8 cellular contexts compared by ENCODE assay signal in genomic region chr11:65417702-65418430, GRCh38. TPM values are rescaled to one million over a fixed set of nuclear protein-coding genes. Genes with fewer than 3 reads are reported as not detected.
DNase-seq lines count a peak whose midpoint lies in the region; ATAC-seq and TF ChIP-seq lines count a peak whose summit lies in the region.

No MANE protein-coding gene starts in this region.

- H3K4me3 ChIP-seq in fibroblast of lung (replicated peaks in 1 of 4; ENCODE audit: control extremely low read depth in 1 of 4, insufficient read depth in 1 of 4, low read depth in 3 of 4, low read length in 4 of 4): peak overlapping the region in 1 of 4 experiments; percentile 61
- no peak overlapping the region for H3K4me3 ChIP-seq in neural progenitor cell

- peak overlapping the region; percentile 65 for H3K9ac ChIP-seq in fibroblast of lung (ENCODE audit: insufficient read depth, low read length)
- H3K9ac ChIP-seq in neural progenitor cell: no peak overlapping the region

- peaks cover 58% of the 10 kb centered on the region for H3K4me1 Mint-ChIP-seq in activated CD8-positive, alpha-beta T cell treated with anti-CD3 and anti-CD28 coated beads, Interleukin-2, amount 10 ng/mL, durations not matched to agents 7 days and 5 days (ENCODE audit: low read depth)
- H3K4me1 Mint-ChIP-seq in neural progenitor cell: peaks cover 75% of the 10 kb centered on the region

- CTCF ChIA-PET in activated CD8-positive, alpha-beta T cell treated with anti-CD3 and anti-CD28 coated beads, Interleukin-2, amount 10 ng/mL, durations not matched to agents 7 days and 5 days (lab: Charles Lee): interaction anchor here (0.8 to 14.1 kb wide), 17 partner anchors 9 to 154 kb away, joined by 3 to 538 read pairs (median 11); partner anchors contain the start of genes FAM89B, FRMD8, MALAT1 and SLC25A45

- H3K27me3 ChIP-seq in fibroblast of lung (ENCODE audit: control insufficient read depth, insufficient read depth, low read length): no peaks in the 10 kb centered on the region
- H3K27me3 ChIP-seq in neural progenitor cell: no peaks in the 10 kb centered on the region

- peaks cover 39% of the 10 kb centered on the region for H3F3A ChIP-seq in neural progenitor cell (ENCODE audit: low read depth)

- H4K20me1 ChIP-seq in fibroblast of lung (ENCODE audit: control insufficient read depth, extremely low read depth, insufficient read depth, low read length) (no peaks in the 10 kb centered on the region), neural progenitor cell (ENCODE audit: low read depth) (no peaks in the 10 kb centered on the region)

- H2AFZ ChIP-seq in fibroblast of lung (ENCODE audit: low read length) (no peak overlapping the region), neural progenitor cell (replicated peaks) (no peak overlapping the region)

- no peaks in the 10 kb centered on the region for H3K9me3 Mint-ChIP-seq in activated CD8-positive, alpha-beta T cell treated with anti-CD3 and anti-CD28 coated beads, Interleukin-2, amount 10 ng/mL, durations not matched to agents 7 days and 5 days (ENCODE audit: insufficient read depth)
- H3K9me3 Mint-ChIP-seq in neural progenitor cell: no peaks in the 10 kb centered on the region

- H3K36me3 ChIP-seq in fibroblast of lung (ENCODE audit: control insufficient read depth, insufficient read depth, low read length) (peaks cover 5% of the 10 kb centered on the region), neural progenitor cell (no peaks in the 10 kb centered on the region)

- peaks cover 43% of the 10 kb centered on the region for H3K79me2 ChIP-seq in fibroblast of lung (ENCODE audit: control insufficient read depth, insufficient read depth, low read length)
- H3K79me2 ChIP-seq in neural progenitor cell (ENCODE audit: low read depth): peaks cover 64% of the 10 kb centered on the region

- POLR2A ChIA-PET in activated CD8-positive, alpha-beta T cell treated with anti-CD3 and anti-CD28 coated beads, Interleukin-2, amount 10 ng/mL, durations not matched to agents 7 days and 5 days (lab: Charles Lee): interaction anchor here (0.8 to 19.6 kb wide), 10 partner anchors 7 to 673 kb away, joined by 3 to 4167 read pairs (median 36); partner anchors contain the start of genes FRMD8, MALAT1, RASGRP2 and SCYL1

- H3K27ac ChIP-seq in fibroblast of lung (ENCODE audit: insufficient read depth, low read length): peak overlapping the region; percentile 100
- no peak overlapping the region for H3K27ac ChIP-seq in neural progenitor cell

- H3K4me3 Mint-ChIP-seq in activated CD8-positive, alpha-beta T cell treated with anti-CD3 and anti-CD28 coated beads, Interleukin-2, amount 10 ng/mL, durations not matched to agents 7 days and 5 days: peak overlapping the region; percentile 87
- peak overlapping the region; percentile 34 for H3K4me3 Mint-ChIP-seq in neural progenitor cell

- H3K4me1 ChIP-seq in fibroblast of lung (ENCODE audit: control insufficient read depth, extremely low read depth, insufficient read depth, low read length) (peaks cover 39% of the 10 kb centered on the region), neural progenitor cell (peaks cover 47% of the 10 kb centered on the region)

- peak overlapping the region; percentile 100 for H3K27ac Mint-ChIP-seq in activated CD8-positive, alpha-beta T cell treated with anti-CD3 and anti-CD28 coated beads, Interleukin-2, amount 10 ng/mL, durations not matched to agents 7 days and 5 days
- H3K27ac Mint-ChIP-seq in neural progenitor cell: peak overlapping the region; percentile 90

- peak; percentile 2 for ATAC-seq in activated CD8-positive, alpha-beta T cell treated with anti-CD3 and anti-CD28 coated beads, Interleukin-2, amount 10 ng/mL, durations not matched to agents 7 days and 5 days

- TF ChIP-seq CTCF in fibroblast of lung (conservative IDR thresholded peaks at IDR 0.05 in 1 of 2, IDR thresholded peaks at IDR 0.05 in 1 of 2; ENCODE audit: low read depth in 1 of 2, low read length in 2 of 2): no peak
- no peak for TF ChIP-seq CTCF in neural progenitor cell (IDR thresholded peaks at IDR 0.05)

- H3K4me2 ChIP-seq in fibroblast of lung (ENCODE audit: extremely low read depth, insufficient read depth, low read length) (peak overlapping the region; percentile 53), neural progenitor cell (no peak overlapping the region)

- H3K9me3 ChIP-seq in fibroblast of lung (ENCODE audit: control insufficient read depth, insufficient read depth, low read depth, low read length): no peaks in the 10 kb centered on the region
- no peaks in the 10 kb centered on the region for H3K9me3 ChIP-seq in neural progenitor cell (ENCODE audit: low read depth)

- peaks cover 5% of the 10 kb centered on the region for H3K36me3 Mint-ChIP-seq in activated CD8-positive, alpha-beta T cell treated with anti-CD3 and anti-CD28 coated beads, Interleukin-2, amount 10 ng/mL, durations not matched to agents 7 days and 5 days (ENCODE audit: low read depth)
- H3K36me3 Mint-ChIP-seq in neural progenitor cell: no peaks in the 10 kb centered on the region

- peaks cover 2% of the 10 kb centered on the region for H3K27me3 Mint-ChIP-seq in activated CD8-positive, alpha-beta T cell treated with anti-CD3 and anti-CD28 coated beads, Interleukin-2, amount 10 ng/mL, durations not matched to agents 7 days and 5 days (ENCODE audit: low read depth)
- peaks cover 13% of the 10 kb centered on the region for H3K27me3 Mint-ChIP-seq in neural progenitor cell (ENCODE audit: insufficient read depth, low read depth)

- DNase-seq in NOMO-1 treated with DMSO at 0.1 percent for 48 hours (lab: John Stamatoyannopoulos, UW; ENCODE audit: unreplicated experiment): peak; percentile 38
- DNase-seq in NOMO-1 treated with dmso at 0.1 percent for 144 hours (lab: John Stamatoyannopoulos, UW; ENCODE audit: unreplicated experiment): no peak
- peak; percentile 57 for DNase-seq in activated CD8-positive, alpha-beta T cell treated with anti-CD3 and anti-CD28 coated beads, Interleukin-2, amount 10 ng/mL, durations not matched to agents 7 days and 5 days
- peak; percentile 19 to 40 for DNase-seq in fibroblast of lung (ENCODE audit: low read depth in 2 of 2)
- no peak for DNase-seq in neural progenitor cell (ENCODE audit: low spot score)
- DNase-seq in DMS114 treated with DMSO at 0.1 percent for 48 hours (lab: John Stamatoyannopoulos, UW; ENCODE audit: unreplicated experiment): no peak
- DNase-seq in hippocampal formation (lab: John Stamatoyannopoulos, UW): no peak
- DNase-seq in DMS153 (lab: John Stamatoyannopoulos, UW): no peak

RNA-seq across cellular contexts. Expression of gene NEAT1, which starts 4.7 kb away (rescaled TPM):
- total RNA-seq in activated CD8-positive, alpha-beta T cell treated with anti-CD3 and anti-CD28 coated beads, Interleukin-2, amount 10 ng/mL, durations not matched to agents 7 days and 5 days: 100 to 1,000 TPM; 212 to 254 TPM
- 177 and 299 TPM in 2 replicates for total RNA-seq in fibroblast of lung
- polyA plus RNA-seq in fibroblast of lung: 40.6 and 40.9 TPM in 2 replicates
- 140 and 151 TPM in 2 replicates for polyA plus RNA-seq in fibroblast of lung (2012)
- polyA minus RNA-seq in fibroblast of lung (ENCODE audit: low replicate concordance): 61.4 and 179 TPM in 2 replicates
- total RNA-seq in neural progenitor cell (ENCODE audit: low replicate concordance): 2.8 and 4.0 TPM in 2 replicates

RNA-seq across cellular contexts. Expression of gene FRMD8, which starts 31.4 kb away (rescaled TPM):
- total RNA-seq in activated CD8-positive, alpha-beta T cell treated with anti-CD3 and anti-CD28 coated beads, Interleukin-2, amount 10 ng/mL, durations not matched to agents 7 days and 5 days: 10 to 100 TPM; 51.0 to 54.7 TPM
- 14.9 and 17.5 TPM in 2 replicates for total RNA-seq in fibroblast of lung
- polyA plus RNA-seq in fibroblast of lung: 13.7 and 15.3 TPM in 2 replicates
- 15.2 and 15.4 TPM in 2 replicates for polyA plus RNA-seq in fibroblast of lung (2012)
- 26.4 and 28.1 TPM in 2 replicates for polyA minus RNA-seq in fibroblast of lung (ENCODE audit: low replicate concordance)
- 5.8 and 28.3 TPM in 2 replicates for total RNA-seq in neural progenitor cell (ENCODE audit: low replicate concordance)

RNA-seq across cellular contexts. Expression of gene SLC25A45, which starts 35.4 kb away (rescaled TPM):
- 10 to 100 TPM; 24.5 to 28.2 TPM for total RNA-seq in activated CD8-positive, alpha-beta T cell treated with anti-CD3 and anti-CD28 coated beads, Interleukin-2, amount 10 ng/mL, durations not matched to agents 7 days and 5 days
- total RNA-seq in fibroblast of lung: 1.0 and 1.5 TPM in 2 replicates
- 0.50 and 0.52 TPM in 2 replicates for polyA plus RNA-seq in fibroblast of lung
- polyA plus RNA-seq in fibroblast of lung (2012): 0.98 and 1.0 TPM in 2 replicates
- polyA minus RNA-seq in fibroblast of lung (ENCODE audit: low replicate concordance): 0.85 and 1.8 TPM in 2 replicates
- 0.47 and 1.2 TPM in 2 replicates for total RNA-seq in neural progenitor cell (ENCODE audit: low replicate concordance)

Comparison
In these comparisons a context has a peak if more than half of its experiments do, and no peak if none do; other contexts are left out.
1. DNase-seq: peak in NOMO-1 treated with DMSO at 0.1 percent for 48 hours (single experiment), activated CD8-positive, alpha-beta T cell treated with anti-CD3 and anti-CD28 coated beads, Interleukin-2, amount 10 ng/mL, durations not matched to agents 7 days and 5 days (single experiment) and fibroblast of lung (2 of 2); none in NOMO-1 treated with dmso at 0.1 percent for 144 hours (single experiment), neural progenitor cell (single experiment), DMS114 treated with DMSO at 0.1 percent for 48 hours (single experiment), hippocampal formation (0 of 2) and DMS153 (single experiment).
2. RNA of gene NEAT1, which starts 4.7 kb away (total RNA-seq): 177 to 299 TPM in fibroblast of lung and 212 to 254 TPM in activated CD8-positive, alpha-beta T cell treated with anti-CD3 and anti-CD28 coated beads, Interleukin-2, amount 10 ng/mL, durations not matched to agents 7 days and 5 days; 2.8 to 4.0 TPM in neural progenitor cell; every median in the first group is over 10 times any median in the second.
3. RNA of gene SLC25A45, which starts 35.4 kb away (total RNA-seq): 24.5 to 28.2 TPM in activated CD8-positive, alpha-beta T cell treated with anti-CD3 and anti-CD28 coated beads, Interleukin-2, amount 10 ng/mL, durations not matched to agents 7 days and 5 days; 1.0 to 1.5 TPM in fibroblast of lung and 0.47 to 1.2 TPM in neural progenitor cell; every median in the first group is over 10 times any median in the second.